13 cellular contexts compared by ENCODE assay signal in the genomic region with DNA sequence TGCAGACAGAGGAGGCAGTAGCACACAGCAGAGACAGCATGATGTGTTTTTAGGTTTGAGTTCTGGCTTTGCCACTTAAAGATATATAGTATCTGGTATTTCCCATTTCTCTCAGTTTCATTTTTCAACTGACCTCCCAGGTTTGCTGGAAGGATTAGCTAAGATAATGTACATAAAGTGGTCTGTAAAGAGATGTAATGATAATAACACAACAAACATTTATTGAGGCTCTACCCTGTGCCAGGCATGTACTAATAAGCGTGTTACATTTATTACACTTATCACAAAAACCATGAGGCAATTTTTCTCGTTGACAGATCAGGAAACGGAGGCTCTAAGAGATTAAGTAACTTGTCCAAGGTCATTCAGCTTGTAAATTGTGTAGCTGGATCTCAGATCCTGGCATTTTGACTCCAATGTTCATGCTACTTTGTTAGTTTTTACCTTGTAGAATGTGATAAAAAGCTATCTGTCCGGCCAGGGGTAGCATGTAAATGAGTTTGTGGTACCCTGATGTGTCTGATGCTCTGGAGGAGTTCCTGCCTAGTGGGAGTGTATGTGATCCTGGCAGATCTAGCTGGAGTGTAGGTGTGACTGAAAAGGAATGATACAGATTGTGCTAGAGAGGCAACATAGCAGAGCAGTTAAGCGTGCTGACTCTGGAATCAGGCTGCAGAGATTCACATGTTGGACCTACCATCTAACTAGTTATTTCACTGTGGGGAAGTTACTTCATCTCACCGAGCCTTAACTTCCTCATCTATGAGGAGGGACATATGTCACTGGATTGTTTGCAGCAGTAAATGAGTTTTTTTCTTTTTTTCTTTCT.
A peak's percentile ranks its signal among the peaks of the same experiment; 100 is the strongest.
DNase-seq lines count a peak whose midpoint lies in the region; ATAC-seq and TF ChIP-seq lines count a peak whose summit lies in the region.
"Had no signal": no experiment of that assay in that cellular context is flagged by ENCODE, and none has a peak within 500 bp of the region (broad histone marks: within the 10 kb centered on the region; RNA-seq: fewer than 3 reads in every experiment).

No MANE protein-coding gene starts in this region.

- no peak overlapping the region for H3K4me3 Mint-ChIP-seq in stimulated activated naive B cell treated with anti-CD40 and anti-IgM and Interleukin-4, amounts not matched to agents 10 μg/mL and 1 μg/mL and 100 μg/mL, for 72 hours
- H3K4me3 Mint-ChIP-seq: endodermal cell had no signal

- no peaks in the 10 kb centered on the region for H3K9me3 ChIP-seq in tibial nerve
- H3K9me3 ChIP-seq in suprapubic skin: no peaks in the 10 kb centered on the region

- no peak for TF ChIP-seq POLR2A in tibial nerve (IDR thresholded peaks at IDR 0.05)
- TF ChIP-seq POLR2A in suprapubic skin (IDR thresholded peaks at IDR 0.05): no peak

- ATAC-seq in left lobe of liver (peak; percentile 12), HG03521 (IDR thresholded peaks at IDR 0.05; ENCODE audit: unreplicated experiment) (no peak), HG03135 (IDR thresholded peaks at IDR 0.05; ENCODE audit: unreplicated experiment) (no peak)
- no peak for ATAC-seq in stimulated activated naive B cell treated with anti-CD40 and anti-IgM and Interleukin-4, amounts not matched to agents 10 μg/mL and 1 μg/mL and 100 μg/mL, for 72 hours (replicated peaks)

- H3K27me3 ChIP-seq in tibial nerve (no peaks in the 10 kb centered on the region), suprapubic skin (no peaks in the 10 kb centered on the region)

- peaks cover 37 to 55% of the 10 kb centered on the region in 2 donors for H3K36me3 Mint-ChIP-seq in stimulated activated naive B cell treated with anti-CD40 and anti-IgM and Interleukin-4, amounts not matched to agents 10 μg/mL and 1 μg/mL and 100 μg/mL, for 72 hours

- H3K4me1 ChIP-seq in tibial nerve: peaks cover 0 to 27% (median 9%) of the 10 kb centered on the region in 4 donors
- peaks cover 5% of the 10 kb centered on the region for H3K4me1 ChIP-seq in suprapubic skin

- DNase-seq in MV-4-11 (lab: John Stamatoyannopoulos, UW) (peak; percentile 94), caudate nucleus (lab: John Stamatoyannopoulos, UW) (peak in 25 of 61 donors; percentile 4 to 88 (median 27)), left lobe of liver (ENCODE audit: low spot score) (no peak), tibial nerve (ENCODE audit: low spot score in 2 of 2) (no peak), suprapubic skin (ENCODE audit: low spot score in 2 of 2) (no peak)
- no peak for DNase-seq in stimulated activated naive B cell treated with anti-CD40 and anti-IgM and Interleukin-4, amounts not matched to agents 10 μg/mL and 1 μg/mL and 100 μg/mL, for 72 hours
- DNase-seq: activated T-cell treated with anti-CD3 and anti-CD28 coated beads, Interleukin-2, amount 50 U/mL, for 1 hour; Calu3; endodermal cell; GM23248; NCI-H2029 treated with DMSO at 0.1 percent for 48 hours had no signal

- peaks cover 0 to 58% (median 0%) of the 10 kb centered on the region in 3 donors for H3K36me3 ChIP-seq in tibial nerve
- H3K36me3 ChIP-seq in suprapubic skin: peaks cover 68% of the 10 kb centered on the region

- no peak for TF ChIP-seq CTCF in tibial nerve (IDR thresholded peaks at IDR 0.05)
- no peak for TF ChIP-seq CTCF in suprapubic skin (IDR thresholded peaks at IDR 0.05)

- H3K9me3 Mint-ChIP-seq in stimulated activated naive B cell treated with anti-CD40 and anti-IgM and Interleukin-4, amounts not matched to agents 10 μg/mL and 1 μg/mL and 100 μg/mL, for 72 hours: no peaks in the 10 kb centered on the region
- H3K9me3 Mint-ChIP-seq: endodermal cell had no signal

- H3K4me3 ChIP-seq in tibial nerve (no peak overlapping the region), suprapubic skin (no peak overlapping the region)
- H3K4me3 ChIP-seq: GM23248 had no signal

- no peaks in the 10 kb centered on the region for H3K27me3 Mint-ChIP-seq in stimulated activated naive B cell treated with anti-CD40 and anti-IgM and Interleukin-4, amounts not matched to agents 10 μg/mL and 1 μg/mL and 100 μg/mL, for 72 hours

- TF ChIP-seq EP300 in tibial nerve (IDR thresholded peaks at IDR 0.05) (peak; percentile 47 to 48), suprapubic skin (IDR thresholded peaks at IDR 0.05) (no peak)

- H3K4me1 Mint-ChIP-seq in stimulated activated naive B cell treated with anti-CD40 and anti-IgM and Interleukin-4, amounts not matched to agents 10 μg/mL and 1 μg/mL and 100 μg/mL, for 72 hours: peaks cover 2 to 12% of the 10 kb centered on the region in 2 donors

- H3K27ac Mint-ChIP-seq in stimulated activated naive B cell treated with anti-CD40 and anti-IgM and Interleukin-4, amounts not matched to agents 10 μg/mL and 1 μg/mL and 100 μg/mL, for 72 hours: no peak overlapping the region
- H3K27ac Mint-ChIP-seq: endodermal cell had no signal

- H3K27ac ChIP-seq in caudate nucleus (ENCODE audit: low read depth, low read length) (peak overlapping the region; percentile 53), tibial nerve (peak overlapping the region in 3 of 4 donors; percentile 9 to 37 (median 16)), suprapubic skin (no peak overlapping the region)
- H3K27ac ChIP-seq: GM23248 had no signal

- 79% methylated on average over 6 of the region's 6 CpGs for WGBS in tibial nerve, 2 donors
- 78% methylated on average over 6 of the region's 6 CpGs for WGBS in suprapubic skin
